In the genomic region with DNA sequence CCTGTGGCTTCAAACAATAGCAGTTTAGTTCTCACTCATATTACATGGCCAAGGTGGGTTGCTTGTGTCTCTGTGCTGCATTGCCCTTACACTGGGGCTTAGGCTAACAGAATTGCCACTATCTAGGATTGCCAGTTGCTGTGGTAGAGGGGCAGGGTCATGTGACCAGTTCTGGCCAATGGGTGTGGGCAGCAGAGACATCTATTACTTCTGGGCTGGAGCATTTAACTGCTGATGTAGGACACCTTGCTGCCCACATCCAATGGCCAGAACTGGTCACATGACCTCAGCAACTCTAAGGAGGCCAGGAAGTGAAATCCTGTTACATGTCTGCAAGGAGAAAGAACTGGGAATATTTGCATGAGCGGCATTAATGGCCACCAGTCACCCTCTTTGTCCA, we compare ENCODE assay signal across 15 cellular contexts.
"Had no signal": no experiment of that assay in that cellular context is flagged by ENCODE, and none has a peak within 500 bp of the region (broad histone marks: within the 10 kb centered on the region; RNA-seq: fewer than 3 reads in every experiment).

No MANE protein-coding gene starts in this region.

- H3K36me3 ChIP-seq: cardiac muscle cell, neural progenitor cell, prostate gland, right atrium auricular region, transverse colon had no signal

- H3K9ac ChIP-seq: neural progenitor cell had no signal

- DNase-seq: activated CD4-positive, alpha-beta memory T cell treated with anti-CD3 and anti-CD28 coated beads, Interleukin-2, amount 10 ng/mL, durations not matched to agents 7 days and 5 days; activated CD4-positive, alpha-beta T cell treated with anti-CD3 and anti-CD28 coated beads for 48 hours; activated CD4-positive, CD25-positive, alpha-beta regulatory T cell; activated CD8-positive, alpha-beta memory T cell treated with anti-CD3 and anti-CD28 coated beads, Interleukin-2, amount 10 ng/mL, durations not matched to agents 7 days and 5 days; activated naive CD8-positive, alpha-beta T cell treated with anti-CD3 and anti-CD28 coated beads for 36 hours; amniotic stem cell; dermis blood vessel endothelial cell; effector memory CD8-positive, alpha-beta T cell; mucosa of descending colon; naive thymus-derived CD4-positive, alpha-beta T cell; transverse colon had no signal

- H3K4me1 ChIP-seq: neural progenitor cell, prostate gland, right atrium auricular region, transverse colon had no signal

- H3K4me2 ChIP-seq: neural progenitor cell had no signal

- H3K9me3 ChIP-seq: mucosa of descending colon, prostate gland, right atrium auricular region, transverse colon had no signal

- H3K27me3 ChIP-seq: cardiac muscle cell, neural progenitor cell, right atrium auricular region, transverse colon had no signal

- H3K4me3 ChIP-seq: cardiac muscle cell, mucosa of descending colon, neural progenitor cell, prostate gland, right atrium auricular region, transverse colon had no signal

- ATAC-seq: activated CD8-positive, alpha-beta memory T cell treated with anti-CD3 and anti-CD28 coated beads, Interleukin-2, amount 10 ng/mL, durations not matched to agents 7 days and 5 days; effector memory CD8-positive, alpha-beta T cell; mucosa of descending colon; naive thymus-derived CD4-positive, alpha-beta T cell had no signal

- H2AFZ ChIP-seq: neural progenitor cell had no signal

- H3K27ac ChIP-seq: cardiac muscle cell, neural progenitor cell, prostate gland, right atrium auricular region, transverse colon had no signal
